15 cellular contexts compared by ENCODE assay signal in genomic region chr3:119403201-119403600, GRCh38.
DNase-seq lines count a peak whose midpoint lies in the region; TF ChIP-seq lines count a peak whose summit lies in the region.
"Had no signal": no experiment of that assay in that cellular context is flagged by ENCODE, and none has a peak within 500 bp of the region (broad histone marks: within the 10 kb centered on the region; RNA-seq: fewer than 3 reads in every experiment).

No MANE protein-coding gene starts in this region.

- peaks cover 6% of the 10 kb centered on the region; the same call in 1 of the 2 replicates for H3K36me3 ChIP-seq in OCI-LY7 (ENCODE audit: insufficient read depth, low read length)

- DNase-seq in HT1080 (ENCODE audit: low read depth) (peak; percentile 60), OCI-LY7 (ENCODE audit: low spot score) (no peak), fibroblast of peridontal ligament (ENCODE audit: extremely low read depth) (peak; percentile 41), non-pigmented ciliary epithelial cell (ENCODE audit: low read depth) (peak; percentile 18), HuH-7 (ENCODE audit: low spot score) (no peak), foreskin melanocyte (no peak), RWPE1 (ENCODE audit: low spot score) (no peak)
- DNase-seq: DMS 273 treated with DMSO at 0.1 percent for 48 hours, NCI-H1092, NCI-H146, NCI-H2081, NCI-H510A treated with DMSO at 0.1 percent for 48 hours, SIG-M5 had no signal

- TF ChIP-seq CTCF in OCI-LY7 (conservative IDR thresholded peaks at IDR 0.05; ENCODE audit: low read length) (no peak), RWPE1 (conservative IDR thresholded peaks at IDR 0.05; ENCODE audit: low read depth) (no peak)

- BruUV-seq in OCI-LY7 (replicated peaks; lab: Mats Ljungman, UMichigan): no TSS peak

- peaks cover 58% of the 10 kb centered on the region for H3K4me1 ChIP-seq in OCI-LY7 (ENCODE audit: insufficient read depth, low read length, poor library complexity, severe bottlenecking)

- peaks cover 6% of the 10 kb centered on the region; the same call in 1 of the 2 replicates for H3K9me3 ChIP-seq in OCI-LY7 (ENCODE audit: low read length)

- H3K4me3 ChIP-seq in OCI-LY7 (ENCODE audit: low read depth, low read length, poor library complexity, severe bottlenecking): peak overlapping the region; percentile 37

- H3K4me2 ChIP-seq in OCI-LY7 (ENCODE audit: low read length): peak overlapping the region; percentile 34
- H3K4me2 ChIP-seq: KMS-11 had no signal

- intact Hi-C loops in OCI-LY7 (cut with micrococcal nuclease; ENCODE audit: unreplicated experiment): loop anchor here (5.0 kb wide), 2 partner anchors 59 to 111 kb away; partner anchors contain the start of genes ARHGAP31 and TMEM39A

- POLR2A ChIA-PET in OCI-LY7 (lab: Charles Lee) (interaction anchor here (0.6 to 1.5 kb wide), 3 partner anchors 61 to 299 kb away, joined by 3 to 5 read pairs (median 3); no protein-coding TSS in a partner anchor), RWPE1 (lab: Yijun Ruan, JAX; ENCODE audit: low non-redundant PET) (no interaction called here)

- H3K79me2 ChIP-seq in OCI-LY7 (ENCODE audit: insufficient read depth, low read depth, low read length): no peaks in the 10 kb centered on the region

- no peak overlapping the region for H3K27ac ChIP-seq in OCI-LY7 (ENCODE audit: low read depth, low read length, poor library complexity, severe bottlenecking)
- H3K27ac ChIP-seq in RWPE1: no peak overlapping the region
- H3K27ac ChIP-seq: C4-2B, KMS-11 had no signal

- no peaks in the 10 kb centered on the region for H3K9me2 ChIP-seq in OCI-LY7 (ENCODE audit: insufficient read depth, low read length)

- CTCF ChIA-PET in OCI-LY7 (lab: Charles Lee; ENCODE audit: unreplicated experiment): no interaction called here
- CTCF ChIA-PET in RWPE1 (lab: Yijun Ruan, JAX): no interaction called here

- no peak overlapping the region for H2AFZ ChIP-seq in OCI-LY7 (ENCODE audit: low read length)

- no peaks in the 10 kb centered on the region for H4K20me1 ChIP-seq in OCI-LY7 (ENCODE audit: insufficient read depth, low read length)

Comparison
In these comparisons a context has a peak if more than half of its experiments do, and no peak if none do; other contexts are left out.
1. DNase-seq: peak in HT1080 (single experiment), fibroblast of peridontal ligament (single experiment) and non-pigmented ciliary epithelial cell (single experiment); none in OCI-LY7 (single experiment), HuH-7 (single experiment), foreskin melanocyte (single experiment) and RWPE1 (single experiment).